27 cellular contexts compared by ENCODE assay signal in genomic region chr22:17140826-17141771, GRCh38. TPM values are rescaled to one million over a fixed set of nuclear protein-coding genes. Genes with fewer than 3 reads are reported as not detected.
"Had no signal": no experiment of that assay in that cellular context is flagged by ENCODE, and none has a peak within 500 bp of the region (broad histone marks: within the 10 kb centered on the region; RNA-seq: fewer than 3 reads in every experiment).

No MANE protein-coding gene starts in this region.

- H3K4me3 Mint-ChIP-seq: activated T-cell treated with anti-CD3 and anti-CD28 coated beads, Interleukin-2, amount 50 U/mL, for 4 hours; activated T-helper 17 cell treated with anti-CD3 and anti-CD28 coated beads, Interleukin-2, amount 50 U/mL, for 72 hours; effector memory CD8-positive, alpha-beta T cell; mesothelial cell of epicardium; naive B cell; type B pancreatic cell had no signal

- H3K4me1 ChIP-seq: left lung, pancreas, vagina had no signal

- H3K27me3 ChIP-seq: left lung, pancreas, vagina had no signal

- H3K27me3 Mint-ChIP-seq: activated T-helper 17 cell treated with anti-CD3 and anti-CD28 coated beads, Interleukin-2, amount 50 U/mL, for 72 hours; effector memory CD8-positive, alpha-beta T cell; naive B cell; type B pancreatic cell had no signal

- H3K27ac Mint-ChIP-seq: activated naive CD4-positive, alpha-beta T cell treated with anti-CD3 and anti-CD28 coated beads, Interleukin-2, amount 50 U/mL, for 72 hours; activated T-helper 17 cell treated with anti-CD3 and anti-CD28 coated beads, Interleukin-2, amount 50 U/mL, for 72 hours; effector memory CD8-positive, alpha-beta T cell; mesothelial cell of epicardium; naive B cell; type B pancreatic cell had no signal

- ATAC-seq: activated naive CD4-positive, alpha-beta T cell treated with anti-CD3 and anti-CD28 coated beads, Interleukin-2, amount 50 U/mL, for 72 hours; activated T-cell treated with anti-CD3 and anti-CD28 coated beads, Interleukin-2, amount 50 U/mL, for 4 hours; activated T-helper 17 cell treated with anti-CD3 and anti-CD28 coated beads, Interleukin-2, amount 50 U/mL, for 72 hours; effector memory CD8-positive, alpha-beta T cell; left lung; pancreas; stimulated activated naive CD8-positive, alpha-beta T cell treated with anti-CD3 and anti-CD28 coated beads, Interleukin-15, Interleukin-2, amounts not matched to agents 100 U/mL and 50 U/mL, for 24 hours had no signal

- H3K9me3 Mint-ChIP-seq: activated naive CD4-positive, alpha-beta T cell treated with anti-CD3 and anti-CD28 coated beads, Interleukin-2, amount 50 U/mL, for 72 hours; activated T-cell treated with anti-CD3 and anti-CD28 coated beads, Interleukin-2, amount 50 U/mL, for 4 hours; activated T-helper 17 cell treated with anti-CD3 and anti-CD28 coated beads, Interleukin-2, amount 50 U/mL, for 72 hours; effector memory CD8-positive, alpha-beta T cell; mesothelial cell of epicardium; naive B cell; type B pancreatic cell had no signal

- DNase-seq: activated CD4-positive, alpha-beta T cell treated with anti-CD3 and anti-CD28 coated beads for 4 hours; activated CD4-positive, alpha-beta T cell treated with anti-CD3 and anti-CD28 coated beads, Interleukin-2, amount 50 U/mL, for 4 hours; activated CD8-positive, alpha-beta memory T cell treated with anti-CD3 and anti-CD28 coated beads, Interleukin-2, amount 50 U/mL, for 4 hours; activated naive CD4-positive, alpha-beta T cell; activated T-cell treated with anti-CD3 and anti-CD28 coated beads, Interleukin-2, amount 50 U/mL, for 4 hours; anterior cingulate cortex; cerebellar nuclear complex; effector memory CD8-positive, alpha-beta T cell; hypothalamus; left lung; mammary epithelial cell; naive B cell; pancreas; right cardiac atrium; stimulated activated CD4-positive, alpha-beta T cell treated with anti-CD3 and anti-CD28 coated beads, Interleukin-12 subunit alpha, Interleukin-12 subunit beta, amount 100 ng/mL, for 4 hours; stimulated activated CD4-positive, alpha-beta T cell treated with anti-CD3 and anti-CD28 coated beads, Interleukin-4, amount 100 ng/mL, for 1 hour; stimulated activated naive CD8-positive, alpha-beta T cell treated with anti-CD3 and anti-CD28 coated beads, Interleukin-15, Interleukin-2, amounts not matched to agents 100 U/mL and 50 U/mL, for 24 hours; T-helper 1 cell had no signal

- H3K4me1 Mint-ChIP-seq: activated T-helper 17 cell treated with anti-CD3 and anti-CD28 coated beads, Interleukin-2, amount 50 U/mL, for 72 hours; mesothelial cell of epicardium had no signal

- H3K27ac ChIP-seq: coronary artery, left lung, pancreas, thoracic aorta, vagina, VCaP had no signal

- H3K9me3 ChIP-seq: left lung, pancreas, thoracic aorta, vagina had no signal

- H3K4me3 ChIP-seq: coronary artery, left lung, pancreas, thoracic aorta, vagina had no signal

RNA-seq across cellular contexts. Expression of gene TMEM121B, which starts 19.9 kb away (rescaled TPM):
- total RNA-seq: bronchial epithelial cell, vagina had no signal
